22 cellular contexts compared by ENCODE assay signal in genomic region chr10:122338609-122339441, GRCh38. TPM values are rescaled to one million over a fixed set of nuclear protein-coding genes. Genes with fewer than 3 reads are reported as not detected.
DNase-seq lines count a peak whose midpoint lies in the region; ATAC-seq, FAIRE-seq and TF ChIP-seq lines count a peak whose summit lies in the region.
"Had no signal": no experiment of that assay in that cellular context is flagged by ENCODE, and none has a peak within 500 bp of the region (broad histone marks: within the 10 kb centered on the region; RNA-seq: fewer than 3 reads in every experiment).

No MANE protein-coding gene starts in this region.

- TF ChIP-seq CTCF in GM23338 (conservative IDR thresholded peaks at IDR 0.05; ENCODE audit: low read depth in 2 of 2), result no peak
- no peak for TF ChIP-seq CTCF in bronchial epithelial cell (IDR thresholded peaks at IDR 0.05; ENCODE audit: insufficient read depth, low read length, severe bottlenecking)
- no peak for TF ChIP-seq CTCF in foreskin keratinocyte (conservative IDR thresholded peaks at IDR 0.05)
- no peak for TF ChIP-seq CTCF in neural progenitor cell (IDR thresholded peaks at IDR 0.05)

- H3K4me3 Mint-ChIP-seq in GM23338, result no peak overlapping the region
- no peak overlapping the region for H3K4me3 Mint-ChIP-seq in neural progenitor cell
- H3K4me3 Mint-ChIP-seq: HFFc6 had no signal

- no peaks in the 10 kb centered on the region for H3K9me3 ChIP-seq in neural progenitor cell (ENCODE audit: low read depth)

- H3K27me3 ChIP-seq in GM23338 (ENCODE audit: insufficient read depth) (no peaks in the 10 kb centered on the region), bronchial epithelial cell (ENCODE audit: control insufficient read depth, insufficient read depth, low read length) (no peaks in the 10 kb centered on the region), foreskin keratinocyte (no peaks in the 10 kb centered on the region), neural progenitor cell (no peaks in the 10 kb centered on the region)

- H3K4me3 ChIP-seq in GM23338 (no peak overlapping the region), bronchial epithelial cell (ENCODE audit: low read depth, low read length) (no peak overlapping the region), neural progenitor cell (no peak overlapping the region)

- H3K9ac ChIP-seq in neural progenitor cell, result no peak overlapping the region

- H3F3A ChIP-seq in GM23338 (replicated peaks; ENCODE audit: low read depth) (0 out of 2 replicates have a peak, but pooled peaks cover 3% of the 10 kb centered on the region), neural progenitor cell (ENCODE audit: low read depth) (no peaks in the 10 kb centered on the region)

- H3K27ac Mint-ChIP-seq in GM23338, result no peak overlapping the region
- H3K27ac Mint-ChIP-seq in neural progenitor cell, result no peak overlapping the region
- H3K27ac Mint-ChIP-seq: HFFc6 had no signal

- H3K9me3 Mint-ChIP-seq in GM23338, result peaks cover 2% of the 10 kb centered on the region; the same call in 2 of the 3 replicates
- H3K9me3 Mint-ChIP-seq in neural progenitor cell, result peaks cover 4% of the 10 kb centered on the region
- H3K9me3 Mint-ChIP-seq: HFFc6 had no signal

- H3K4me1 ChIP-seq in GM23338 (ENCODE audit: insufficient read depth) (no peaks in the 10 kb centered on the region; the same call in 1 of the 2 replicates), foreskin keratinocyte (peaks cover 23% of the 10 kb centered on the region), neural progenitor cell (peaks cover 4% of the 10 kb centered on the region)

- DNase-seq in GM23338 (ENCODE audit: low spot score) (no peak), bronchial epithelial cell (ENCODE audit: low read depth) (peak; percentile 48), foreskin keratinocyte (peak in 1 of 2 donors; percentile 72), neural progenitor cell (ENCODE audit: low spot score) (no peak), T-helper 1 cell (no peak), NCI-H524 treated with DMSO at 0.1 percent for 48 hours (lab: John Stamatoyannopoulos, UW) (no peak), NCI-H748 (lab: John Stamatoyannopoulos, UW; ENCODE audit: unreplicated experiment) (no peak)
- DNase-seq: activated CD4-positive, alpha-beta T cell treated with anti-CD3 and anti-CD28 coated beads for 48 hours; activated CD8-positive, alpha-beta memory T cell treated with anti-CD3 and anti-CD28 coated beads for 24 hours; activated naive CD4-positive, alpha-beta T cell treated with Interleukin-2 at 50 U/mL for 16 hours; cerebellar nuclear complex; HFFc6; Karpas-422; NCI-H1436 treated with DMSO at 0.1 percent for 48 hours; right cardiac atrium; SHP77; stimulated activated CD4-positive, alpha-beta T cell treated with anti-CD3 and anti-CD28 coated beads, Interleukin-12 subunit alpha, Interleukin-12 subunit beta, amount 100 ng/mL, for 4 hours; stimulated activated CD4-positive, alpha-beta T cell treated with anti-CD3 and anti-CD28 coated beads, Interleukin-4, amount 100 ng/mL, for 1 hour had no signal

- H3K9me2 ChIP-seq in GM23338 (ENCODE audit: insufficient read depth), result no peaks in the 10 kb centered on the region

- FAIRE-seq in bronchial epithelial cell (lab: Jason Lieb, UNC), result no peak
- FAIRE-seq: frontal cortex had no signal

- no peak overlapping the region for H3K4me2 ChIP-seq in GM23338
- H3K4me2 ChIP-seq in neural progenitor cell, result no peak overlapping the region

- no peak overlapping the region for H3K27ac ChIP-seq in GM23338 (ENCODE audit: low read depth)
- H3K27ac ChIP-seq in foreskin keratinocyte, result peak overlapping the region; percentile 61
- no peak overlapping the region for H3K27ac ChIP-seq in neural progenitor cell
- H3K27ac ChIP-seq: epithelial cell of prostate, VCaP had no signal

- H4K20me1 ChIP-seq in GM23338 (replicated peaks; ENCODE audit: insufficient read depth) (no peaks in the 10 kb centered on the region), neural progenitor cell (ENCODE audit: low read depth) (no peaks in the 10 kb centered on the region)

- H3K36me3 Mint-ChIP-seq in GM23338 (ENCODE audit: low read depth) (peaks cover 4% of the 10 kb centered on the region; the same call in 1 of the 3 replicates), neural progenitor cell (no peaks in the 10 kb centered on the region)

- H3K36me3 ChIP-seq in GM23338 (ENCODE audit: insufficient read depth) (no peaks in the 10 kb centered on the region), bronchial epithelial cell (ENCODE audit: control insufficient read depth, insufficient read depth, low read length) (no peaks in the 10 kb centered on the region), neural progenitor cell (no peaks in the 10 kb centered on the region)

- peaks cover 29% of the 10 kb centered on the region for H3K4me1 Mint-ChIP-seq in GM23338
- peaks cover 27% of the 10 kb centered on the region for H3K4me1 Mint-ChIP-seq in neural progenitor cell

- peaks cover 6% of the 10 kb centered on the region for H3K27me3 Mint-ChIP-seq in GM23338 (ENCODE audit: insufficient read depth, low read depth, poor library complexity)
- peaks cover 2% of the 10 kb centered on the region for H3K27me3 Mint-ChIP-seq in neural progenitor cell (ENCODE audit: insufficient read depth, low read depth)

- no peak for ATAC-seq in GM23338
- ATAC-seq in foreskin keratinocyte, result peak; percentile 73
- no peak for ATAC-seq in GM18873 (IDR thresholded peaks at IDR 0.05; ENCODE audit: low FRiP score, unreplicated experiment)

- H2AFZ ChIP-seq in GM23338 (peak overlapping the region; percentile 66; the same call in 1 of the 2 replicates), neural progenitor cell (replicated peaks) (peak overlapping the region; percentile 26)

- H3K79me2 ChIP-seq in GM23338 (replicated peaks; ENCODE audit: insufficient read depth) (no peaks in the 10 kb centered on the region), neural progenitor cell (ENCODE audit: low read depth) (no peaks in the 10 kb centered on the region)

TF ChIP-seq in GM23338, 12 proteins besides CTCF, POLR2A, EP300 and RAD21 (continues in another document):
- TF ChIP-seq ZNF114 (CRISPR knock-in tag; IDR thresholded peaks at IDR 0.05) (no peak), CREB1 (CRISPR knock-in tag; IDR thresholded peaks at IDR 0.05; ENCODE audit: low read depth) (no peak), ZNF331 (CRISPR knock-in tag; IDR thresholded peaks at IDR 0.05; ENCODE audit: low read depth) (no peak), JUNB (IDR thresholded peaks at IDR 0.05; ENCODE audit: unreplicated experiment) (no peak), NANOG (IDR thresholded peaks at IDR 0.05; ENCODE audit: borderline replicate concordance) (no peak), STAT1 (IDR thresholded peaks at IDR 0.05; ENCODE audit: unreplicated experiment) (no peak), POLR2AphosphoS5 (IDR thresholded peaks at IDR 0.05; ENCODE audit: low read depth) (no peak)
- TF ChIP-seq, protein P1, sequence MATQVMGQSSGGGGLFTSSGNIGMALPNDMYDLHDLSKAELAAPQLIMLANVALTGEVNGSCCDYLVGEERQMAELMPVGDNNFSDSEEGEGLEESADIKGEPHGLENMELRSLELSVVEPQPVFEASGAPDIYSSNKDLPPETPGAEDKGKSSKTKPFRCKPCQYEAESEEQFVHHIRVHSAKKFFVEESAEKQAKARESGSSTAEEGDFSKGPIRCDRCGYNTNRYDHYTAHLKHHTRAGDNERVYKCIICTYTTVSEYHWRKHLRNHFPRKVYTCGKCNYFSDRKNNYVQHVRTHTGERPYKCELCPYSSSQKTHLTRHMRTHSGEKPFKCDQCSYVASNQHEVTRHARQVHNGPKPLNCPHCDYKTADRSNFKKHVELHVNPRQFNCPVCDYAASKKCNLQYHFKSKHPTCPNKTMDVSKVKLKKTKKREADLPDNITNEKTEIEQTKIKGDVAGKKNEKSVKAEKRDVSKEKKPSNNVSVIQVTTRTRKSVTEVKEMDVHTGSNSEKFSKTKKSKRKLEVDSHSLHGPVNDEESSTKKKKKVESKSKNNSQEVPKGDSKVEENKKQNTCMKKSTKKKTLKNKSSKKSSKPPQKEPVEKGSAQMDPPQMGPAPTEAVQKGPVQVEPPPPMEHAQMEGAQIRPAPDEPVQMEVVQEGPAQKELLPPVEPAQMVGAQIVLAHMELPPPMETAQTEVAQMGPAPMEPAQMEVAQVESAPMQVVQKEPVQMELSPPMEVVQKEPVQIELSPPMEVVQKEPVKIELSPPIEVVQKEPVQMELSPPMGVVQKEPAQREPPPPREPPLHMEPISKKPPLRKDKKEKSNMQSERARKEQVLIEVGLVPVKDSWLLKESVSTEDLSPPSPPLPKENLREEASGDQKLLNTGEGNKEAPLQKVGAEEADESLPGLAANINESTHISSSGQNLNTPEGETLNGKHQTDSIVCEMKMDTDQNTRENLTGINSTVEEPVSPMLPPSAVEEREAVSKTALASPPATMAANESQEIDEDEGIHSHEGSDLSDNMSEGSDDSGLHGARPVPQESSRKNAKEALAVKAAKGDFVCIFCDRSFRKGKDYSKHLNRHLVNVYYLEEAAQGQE (IDR thresholded peaks at IDR 0.05; ENCODE audit: unreplicated experiment), result no peak

RNA-seq across cellular contexts. Expression of gene PLEKHA1, which starts 35.7 kb away (rescaled TPM):
- 32.6 and 36.6 TPM in 2 replicates for total RNA-seq in GM23338 (2014; rRNA removed; shearing (Covaris generic))
- polyA plus RNA-seq in GM23338 (2016; fragmentation: Nextera tagmentation; extraction: Ambion mirVana), result 16.7 and 25.8 TPM in 2 replicates
- total RNA-seq in bronchial epithelial cell, result 35.3 and 38.9 TPM in 2 replicates
- 48.6 and 54.8 TPM in 2 replicates for total RNA-seq in foreskin keratinocyte
- 13.9 and 14.5 TPM in 2 replicates for polyA plus RNA-seq in foreskin keratinocyte
- total RNA-seq in neural progenitor cell (ENCODE audit: low replicate concordance), result 70.2 and 79.1 TPM in 2 replicates
